ENCODE assay signal across 8 cellular contexts in the genomic region with DNA sequence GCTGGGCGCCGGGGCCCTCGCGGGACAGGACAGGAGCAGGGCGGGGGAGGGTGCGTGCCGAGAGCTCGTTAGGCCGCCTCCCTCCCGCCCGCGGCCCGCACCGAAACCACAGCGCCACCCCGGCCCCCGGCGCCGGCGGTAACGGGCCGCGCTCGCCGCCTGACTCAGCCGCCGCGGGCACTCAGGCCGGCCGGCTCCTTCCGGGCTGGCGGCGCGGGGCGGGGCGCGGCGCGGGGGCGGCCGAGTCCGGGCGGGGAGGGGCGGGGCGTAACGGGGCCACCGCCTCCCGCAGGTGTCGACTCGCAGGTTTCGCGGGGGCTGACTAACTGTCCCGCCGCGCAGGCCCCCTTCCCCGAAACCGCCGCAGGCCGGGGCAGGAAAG. TPM values are rescaled to one million over a fixed set of nuclear protein-coding genes. Genes with fewer than 3 reads are reported as not detected.
DNase-seq lines count a peak whose midpoint lies in the region; ATAC-seq, FAIRE-seq and TF ChIP-seq lines count a peak whose summit lies in the region.

A gene with protein sequence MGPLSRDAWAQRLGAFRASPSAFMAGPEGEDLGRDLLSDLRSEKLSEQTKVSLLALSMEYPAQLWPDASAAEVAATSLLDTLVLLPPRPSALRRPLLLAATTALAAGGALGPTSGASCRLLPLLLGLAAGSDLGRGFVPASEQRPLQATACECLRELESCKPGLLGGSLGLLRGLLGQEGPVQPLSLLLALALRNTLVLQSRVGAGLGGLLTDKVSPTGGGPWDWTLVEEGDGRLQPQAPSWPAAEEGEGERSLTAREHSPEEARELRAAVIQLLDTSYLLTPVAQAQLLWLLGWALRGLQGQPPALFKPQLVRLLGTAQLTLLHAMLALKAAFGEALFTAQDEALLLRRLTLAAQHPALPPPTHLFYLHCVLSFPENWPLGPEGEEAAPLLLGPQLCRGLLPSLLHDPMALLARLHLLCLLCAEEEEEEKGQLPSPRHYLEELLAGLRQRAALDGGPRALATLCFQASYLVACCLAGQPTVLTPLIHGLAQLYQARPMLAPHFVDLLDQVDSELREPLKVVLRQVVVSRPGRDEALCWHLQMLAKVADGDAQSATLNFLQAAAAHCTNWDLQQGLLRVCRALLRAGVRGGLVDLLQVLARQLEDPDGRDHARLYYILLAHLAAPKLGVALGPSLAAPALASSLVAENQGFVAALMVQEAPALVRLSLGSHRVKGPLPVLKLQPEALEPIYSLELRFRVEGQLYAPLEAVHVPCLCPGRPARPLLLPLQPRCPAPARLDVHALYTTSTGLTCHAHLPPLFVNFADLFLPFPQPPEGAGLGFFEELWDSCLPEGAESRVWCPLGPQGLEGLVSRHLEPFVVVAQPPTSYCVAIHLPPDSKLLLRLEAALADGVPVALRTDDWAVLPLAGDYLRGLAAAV (minus strand): TSS at position 207 of the 382 bp plus-strand sequence. CDS start 385 bp downstream, outside the sequence.

- H3K79me2 ChIP-seq in GM12878 (ENCODE audit: control insufficient read depth, insufficient read depth, low read length): peaks cover 10% of the 10 kb centered on the region

- TF ChIP-seq EP300 in GM12878 (IDR thresholded peaks at IDR 0.05; ENCODE audit: borderline replicate concordance in 1 of 2, control insufficient read depth in 1 of 2, low read depth in 2 of 2, low read length in 2 of 2): no peak

- peak within 1 kb of the TSS; percentile 61 for H3K27ac ChIP-seq in GM12878 (ENCODE audit: control insufficient read depth, insufficient read depth)
- H3K27ac ChIP-seq in iPS DF 6.9 (ENCODE audit: low read length): no peak within 1 kb of the TSS

- peak within 1 kb of the TSS; percentile 75 for H3K27ac Mint-ChIP-seq in Caco-2 (ENCODE audit: unreplicated experiment)

- no peak for TF ChIP-seq RAD21 in GM12878 (IDR thresholded peaks at IDR 0.05; ENCODE audit: insufficient read depth, low read depth, low read length)

- no peaks in the 10 kb centered on the region; the same call in 1 of the 2 replicates for H4K20me1 ChIP-seq in GM12878 (ENCODE audit: control insufficient read depth, insufficient read depth)

- POLR2A ChIA-PET in Caco-2 (lab: Charles Lee): interaction anchor here (0.7 to 2.0 kb wide), 3 partner anchors 37 to 77 kb away, joined by 3 to 9 read pairs (median 4); a partner anchor contains a TSS
- POLR2A ChIA-PET in GM12878 (lab: Charles Lee): interaction anchor here (0.6 to 2.3 kb wide), 9 partner anchors 10 to 110 kb away, joined by 3 to 17 read pairs (median 5); a partner anchor contains a TSS

- no peaks in the 10 kb centered on the region for H3K9me3 Mint-ChIP-seq in Caco-2 (ENCODE audit: unreplicated experiment)

- in situ Hi-C loops in GM12878 (cut with MboI): no loop called here

- 0% methylated on average over 6 of the region's 59 CpGs for WGBS in GM12878 (ENCODE audit: insufficient coverage, insufficient replicate concordance, low lambda C conversion rate, missing lambda C conversion rate)
- WGBS in iPS DF 6.9 (ENCODE audit: insufficient coverage, insufficient read length): no CpG with 5 or more reads among the region's 59 CpGs

- H3K36me3 ChIP-seq in Caco-2 (ENCODE audit: control insufficient read depth, insufficient read depth, low read length) (no peaks in the 10 kb centered on the region; the same call in none of the 2 replicates), GM12878 (ENCODE audit: control insufficient read depth in 2 of 2, insufficient read depth in 2 of 2, low read length in 1 of 2) (peaks cover 3 to 4% of the 10 kb centered on the region in 2 experiments; a peak in 3 of 4 replicates), iPS DF 6.9 (ENCODE audit: control insufficient read depth, insufficient read depth, low read length) (peaks cover 7% of the 10 kb centered on the region; the same call in 1 of the 2 replicates)

- TF ChIP-seq CTCF in Caco-2 (IDR thresholded peaks at IDR 0.05; ENCODE audit: insufficient read depth in 1 of 2, low read depth in 1 of 2, low read length in 1 of 2, severe bottlenecking in 1 of 2, unreplicated experiment in 1 of 2) (no peak), GM12878 (IDR thresholded peaks at IDR 0.05 in 2 of 3, conservative IDR thresholded peaks at IDR 0.05 in 1 of 3; ENCODE audit: control insufficient read depth in 2 of 3, extremely low read depth in 1 of 3, insufficient read depth in 1 of 3, low read depth in 3 of 3, low read length in 3 of 3) (no peak)

- H3K36me3 Mint-ChIP-seq in Caco-2 (ENCODE audit: insufficient read depth, unreplicated experiment): peaks cover 24% of the 10 kb centered on the region

- SMC1A ChIA-PET in GM12878 (lab: Charles Lee; ENCODE audit: uncharacterized antibody, unreplicated experiment): interaction anchor here (0.6 to 2.5 kb wide), 4 partner anchors 10 to 908 kb away, joined by 3 to 17 read pairs (median 4); a partner anchor contains a TSS

- H3K9me3 ChIP-seq in Caco-2: no peaks in the 10 kb centered on the region
- no peaks in the 10 kb centered on the region for H3K9me3 ChIP-seq in GM12878 (replicated peaks; ENCODE audit: control insufficient read depth, insufficient read depth, low read length)
- H3K9me3 ChIP-seq in iPS DF 6.9 (ENCODE audit: control insufficient read depth, insufficient read depth, low read length): no peaks in the 10 kb centered on the region

- peaks cover 12% of the 10 kb centered on the region for H3K4me1 Mint-ChIP-seq in Caco-2 (ENCODE audit: low read depth, unreplicated experiment)

- peak within 1 kb of the TSS; percentile 77 for H2AFZ ChIP-seq in GM12878 (ENCODE audit: control insufficient read depth, low read depth, low read length)

- no peaks in the 10 kb centered on the region for H3K27me3 Mint-ChIP-seq in Caco-2 (ENCODE audit: insufficient read depth, unreplicated experiment)

- H3K27me3 ChIP-seq in Caco-2 (replicated peaks; ENCODE audit: control insufficient read depth, insufficient read depth, low read length): no peaks in the 10 kb centered on the region
- H3K27me3 ChIP-seq in GM12878 (replicated peaks in 1 of 2; ENCODE audit: control insufficient read depth in 2 of 2, insufficient read depth in 2 of 2, low read length in 1 of 2): peaks cover 0 to 4% of the 10 kb centered on the region in 2 experiments; a peak in 1 of 4 replicates
- H3K27me3 ChIP-seq in iPS DF 6.9 (ENCODE audit: control insufficient read depth, insufficient read depth, low read length): peaks cover 5% of the 10 kb centered on the region; the same call in 1 of the 2 replicates

- peak; percentile 66 to 83 for DNase-seq in Caco-2
- peak in 46 of 76 experiments; percentile 4 to 64 (median 33) for DNase-seq in HUDEP-2 (lab: John Stamatoyannopoulos, UW; ENCODE audit: unreplicated experiment in 76 of 76)
- DNase-seq in T-helper 22 cell (ENCODE audit: low read depth): peak; percentile 67
- no peak for DNase-seq in GM12878 (ENCODE audit: low read depth, low spot score)
- no peak for DNase-seq in iPS DF 6.9 (ENCODE audit: low read depth, low spot score)
- no peak for DNase-seq in skeletal muscle cell (ENCODE audit: low read depth)
- no peak for DNase-seq in SW 1271 (lab: John Stamatoyannopoulos, UW)

- H3K4me2 ChIP-seq in GM12878 (ENCODE audit: control insufficient read depth, insufficient read depth): peak within 1 kb of the TSS; percentile 73

- H3K9ac ChIP-seq in GM12878 (ENCODE audit: control insufficient read depth, insufficient read depth, low read length): peak within 1 kb of the TSS; percentile 57

- peak; percentile 68 for ATAC-seq in GM19438 (IDR thresholded peaks at IDR 0.05; ENCODE audit: low read depth, unreplicated experiment)
- ATAC-seq in GM12878: peak; percentile 75

- peak within 1 kb of the TSS; percentile 91 for H3K4me3 Mint-ChIP-seq in Caco-2 (ENCODE audit: unreplicated experiment)

- peak; percentile 74 for TF ChIP-seq POLR2A in GM12878 (IDR thresholded peaks at IDR 0.05; ENCODE audit: low read depth, low read length)

- BruUV-seq in Caco-2 (replicated peaks; lab: Mats Ljungman, UMichigan): no TSS peak
- no TSS peak for BruUV-seq in GM12878 (replicated peaks; lab: Mats Ljungman, UMichigan)

- H3K4me3 ChIP-seq in Caco-2 (ENCODE audit: low read depth, low read length) (peak within 1 kb of the TSS; percentile 56), GM12878 (peak within 1 kb of the TSS; percentile 80), iPS DF 6.9 (ENCODE audit: low read length) (peak within 1 kb of the TSS; percentile 66), skeletal muscle cell (ENCODE audit: low read depth, low read length) (peak within 1 kb of the TSS; percentile 77)

- intact Hi-C loops in Caco-2 (cut with micrococcal nuclease; ENCODE audit: unreplicated experiment): loop anchor here (2.0 kb wide), 2 partner anchors 36 to 68 kb away; a partner anchor contains a TSS
- intact Hi-C loops in GM12878 (cut with micrococcal nuclease; ENCODE audit: unreplicated experiment): loop anchor here (1.0 to 5.0 kb wide), 2 partner anchors 38 to 68 kb away; a partner anchor contains a TSS

- RAD21 ChIA-PET in GM12878 (lab: Charles Lee; ENCODE audit: unreplicated experiment): interaction anchor here (1.3 to 5.4 kb wide), 9 partner anchors 10 to 141 kb away, joined by 3 to 91 read pairs (median 7); a partner anchor contains a TSS

- CTCF ChIA-PET in Caco-2 (lab: Charles Lee): interaction anchor here (0.6 to 3.0 kb wide), 11 partner anchors 10 to 107 kb away, joined by 3 to 23 read pairs (median 4); a partner anchor contains a TSS
- CTCF ChIA-PET in GM12878 (lab: Yijun Ruan, JAX): interaction anchor here (0.5 to 8.7 kb wide), 19 partner anchors 10 to 240 kb away, joined by 3 to 192 read pairs (median 11); a partner anchor contains a TSS

- FAIRE-seq in GM12878 (lab: Jason Lieb, UNC): no peak

- peaks cover 19% of the 10 kb centered on the region for H3K4me1 ChIP-seq in Caco-2
- peaks cover 20% of the 10 kb centered on the region for H3K4me1 ChIP-seq in GM12878 (ENCODE audit: control insufficient read depth, insufficient read depth, low read length)
- H3K4me1 ChIP-seq in iPS DF 6.9 (ENCODE audit: control insufficient read depth, insufficient read depth, low read length): peaks cover 6% of the 10 kb centered on the region; the same call in 1 of the 2 replicates

RNA-seq across cellular contexts. Expression of the gene that starts here (rescaled TPM):
- 18.2 and 19.3 TPM in 2 replicates for total RNA-seq in Caco-2 (2022)
- 20.5 and 23.5 TPM in 2 replicates for total RNA-seq in GM12878 (2013; cell fraction: nucleolus; rRNA removed)
- 7.0 and 9.1 TPM in 2 replicates for total RNA-seq in GM12878 (2014; rRNA removed)
- total RNA-seq in GM12878 (2014; rRNA removed; fragmentation: Illumina TruSeq; extraction: Trizol): 2.3 and 2.7 TPM in 2 replicates
- 12.2 and 13.1 TPM in 2 replicates for total RNA-seq in GM12878 (2021)
- polyA plus RNA-seq in GM12878 (2011; ENCODE audit: low read depth): 3.1 TPM
- 3.0 and 4.7 TPM in 2 replicates for polyA plus RNA-seq in GM12878 (2011; rRNA removed)
- polyA plus RNA-seq in GM12878 (2011; cell fraction: cytosol; rRNA removed): 7.1 and 9.5 TPM in 2 replicates
- polyA plus RNA-seq in GM12878 (2011; cell fraction: nucleus; rRNA removed): 27.2 and 28.1 TPM in 2 replicates
- polyA plus RNA-seq in GM12878 (2012): 5.8 and 5.9 TPM in 2 replicates
- polyA plus RNA-seq in GM12878 (2014; fragmentation: Illumina TruSeq; extraction: Trizol): 1.4 and 1.9 TPM in 2 replicates
- under 1 TPM; 0.47 to 0.55 TPM for polyA plus RNA-seq in GM12878 (2014; fragmentation: Nextera tagmentation; extraction: Ambion mirVana)
- polyA plus RNA-seq in GM12878 (2014; rRNA removed): 7.6 and 8.2 TPM in 2 replicates
- polyA plus RNA-seq in GM12878 (2016; fragmentation: Nextera tagmentation; extraction: Ambion mirVana): 1 to 10 TPM; 4.9 to 8.5 TPM
- polyA minus RNA-seq in GM12878 (2011; rRNA and poly(A)+ RNA removed): 7.8 and 15.0 TPM in 2 replicates
- polyA minus RNA-seq in GM12878 (2011; cell fraction: cytosol; rRNA and poly(A)+ RNA removed): 7.2 and 7.9 TPM in 2 replicates
- 15.8 and 21.7 TPM in 2 replicates for polyA minus RNA-seq in GM12878 (2011; cell fraction: nucleus; rRNA and poly(A)+ RNA removed)

Comparison
In these comparisons a context has a peak if more than half of its experiments do, and no peak if none do; other contexts are left out.
1. DNase-seq: peak in Caco-2 (2 of 2), HUDEP-2 (46 of 76) and T-helper 22 cell (single experiment); none in GM12878 (single experiment), iPS DF 6.9 (single experiment), skeletal muscle cell (single experiment) and SW 1271 (0 of 2).
2. Peak in every context shown above with its lines, with median percentiles within 50 percentile points of each other: H3K4me3 ChIP-seq.